11 cellular contexts compared by ENCODE assay signal in genomic region chr6:85574932-85575598, GRCh38. TPM values are rescaled to one million over a fixed set of nuclear protein-coding genes. Genes with fewer than 3 reads are reported as not detected.
DNase-seq lines count a peak whose midpoint lies in the region; ATAC-seq and TF ChIP-seq lines count a peak whose summit lies in the region.
"Had no signal": no experiment of that assay in that cellular context is flagged by ENCODE, and none has a peak within 500 bp of the region (broad histone marks: within the 10 kb centered on the region; RNA-seq: fewer than 3 reads in every experiment).

No MANE protein-coding gene starts in this region.

- DNase-seq in RPMI7951 (ENCODE audit: low read depth) = peak; percentile 26
- peak; percentile 31 for DNase-seq in fibroblast of the aortic adventitia (ENCODE audit: low read depth)
- peak; percentile 64 for DNase-seq in stromal cell of bone marrow (ENCODE audit: low read depth)
- DNase-seq in NCI-H226 = no peak
- DNase-seq: effector CD4-positive, alpha-beta T cell; NCI-H2171; nucleus accumbens; Right ventricle myocardium superior had no signal

- ATAC-seq in GM18511 (IDR thresholded peaks at IDR 0.05; ENCODE audit: unreplicated experiment) (peak; percentile 45), HG02870 (IDR thresholded peaks at IDR 0.05; ENCODE audit: unreplicated experiment) (no peak), HG03095 (IDR thresholded peaks at IDR 0.05; ENCODE audit: unreplicated experiment) (no peak)

- H3K4me3 ChIP-seq in fibroblast of the aortic adventitia (ENCODE audit: low read depth, low read length) = no peak overlapping the region

- no peak for TF ChIP-seq CTCF in fibroblast of the aortic adventitia (IDR thresholded peaks at IDR 0.05; ENCODE audit: insufficient read depth, low read length)

RNA-seq across cellular contexts. Expression of gene SNX14, which starts 18.6 kb away (rescaled TPM):
- total RNA-seq in RPMI7951 (2014; rRNA removed; shearing (Covaris generic)) = 133 and 182 TPM in 2 replicates
- 99.1 and 188 TPM in 2 replicates for total RNA-seq in fibroblast of the aortic adventitia (ENCODE audit: low replicate concordance)
